12 cellular contexts compared by ENCODE assay signal in genomic region chr2:67865871-67866386, GRCh38.
"Had no signal": no experiment of that assay in that cellular context is flagged by ENCODE, and none has a peak within 500 bp of the region (broad histone marks: within the 10 kb centered on the region; RNA-seq: fewer than 3 reads in every experiment).

No MANE protein-coding gene starts in this region.

- H3K27ac Mint-ChIP-seq: activated CD4-positive, alpha-beta T cell treated with anti-CD3 and anti-CD28 coated beads, Interleukin-2, amount 10 ng/mL, durations not matched to agents 24 days and 14 days; activated naive CD8-positive, alpha-beta T cell treated with anti-CD3 and anti-CD28 coated beads, Interleukin-2, amount 50 U/mL, for 24 hours; memory B cell had no signal

- H3K9me3 Mint-ChIP-seq: activated CD4-positive, alpha-beta T cell treated with anti-CD3 and anti-CD28 coated beads, Interleukin-2, amount 10 ng/mL, durations not matched to agents 24 days and 14 days; activated naive CD8-positive, alpha-beta T cell treated with anti-CD3 and anti-CD28 coated beads, Interleukin-2, amount 50 U/mL, for 24 hours; memory B cell; neural crest cell had no signal

- H3K36me3 Mint-ChIP-seq: memory B cell had no signal

- DNase-seq: activated CD4-positive, alpha-beta T cell treated with anti-CD3 and anti-CD28 coated beads, Interleukin-2, amount 10 ng/mL, durations not matched to agents 24 days and 14 days; activated naive CD4-positive, alpha-beta T cell treated with Interleukin-2 at 50 U/mL for 16 hours; activated naive CD8-positive, alpha-beta T cell treated with anti-CD3 and anti-CD28 coated beads, Interleukin-2, amount 50 U/mL, for 24 hours; colonic mucosa; effector memory CD4-positive, alpha-beta T cell; hypothalamus; left ventricle myocardium inferior; SJCRH30; small intestine; stomach had no signal

- H3K27me3 Mint-ChIP-seq: activated CD4-positive, alpha-beta T cell treated with anti-CD3 and anti-CD28 coated beads, Interleukin-2, amount 10 ng/mL, durations not matched to agents 24 days and 14 days had no signal

- ATAC-seq: activated naive CD8-positive, alpha-beta T cell treated with anti-CD3 and anti-CD28 coated beads, Interleukin-2, amount 50 U/mL, for 24 hours had no signal

- H3K4me3 Mint-ChIP-seq: activated CD4-positive, alpha-beta T cell treated with anti-CD3 and anti-CD28 coated beads, Interleukin-2, amount 10 ng/mL, durations not matched to agents 24 days and 14 days; activated naive CD8-positive, alpha-beta T cell treated with anti-CD3 and anti-CD28 coated beads, Interleukin-2, amount 50 U/mL, for 24 hours; memory B cell; neural crest cell had no signal

- H3K4me1 Mint-ChIP-seq: activated CD4-positive, alpha-beta T cell treated with anti-CD3 and anti-CD28 coated beads, Interleukin-2, amount 10 ng/mL, durations not matched to agents 24 days and 14 days; activated naive CD8-positive, alpha-beta T cell treated with anti-CD3 and anti-CD28 coated beads, Interleukin-2, amount 50 U/mL, for 24 hours; memory B cell; neural crest cell had no signal
